ENCODE assay signal across 26 cellular contexts in genomic region chr3:3145831-3146230, GRCh38. TPM values are rescaled to one million over a fixed set of nuclear protein-coding genes. Genes with fewer than 3 reads are reported as not detected.
DNase-seq lines count a peak whose midpoint lies in the region; ATAC-seq and TF ChIP-seq lines count a peak whose summit lies in the region.
"Had no signal": no experiment of that assay in that cellular context is flagged by ENCODE, and none has a peak within 500 bp of the region (broad histone marks: within the 10 kb centered on the region; RNA-seq: fewer than 3 reads in every experiment).

No MANE protein-coding gene starts in this region.

- ATAC-seq in T-cell (replicated peaks in 1 of 4) (no peak), GM21576 (IDR thresholded peaks at IDR 0.05; ENCODE audit: unreplicated experiment) (no peak)
- ATAC-seq in stimulated activated effector memory CD8-positive, alpha-beta T cell treated with anti-CD3 and anti-CD28 coated beads, Interleukin-12 subunit alpha, Interleukin-12 subunit beta, amount 100 ng/mL, for 72 hours, result no peak

- no peaks in the 10 kb centered on the region for H3K27me3 Mint-ChIP-seq in activated naive CD4-positive, alpha-beta T cell treated with anti-CD3 and anti-CD28 coated beads, Interleukin-2, amount 10 ng/mL, durations not matched to agents 7 days and 5 days
- H3K27me3 Mint-ChIP-seq in T-cell (no peaks in the 10 kb centered on the region), chondrocyte (ENCODE audit: low read depth) (no peaks in the 10 kb centered on the region)

- H3K9me3 Mint-ChIP-seq in activated naive CD4-positive, alpha-beta T cell treated with anti-CD3 and anti-CD28 coated beads, Interleukin-2, amount 10 ng/mL, durations not matched to agents 7 days and 5 days, result no peaks in the 10 kb centered on the region
- H3K9me3 Mint-ChIP-seq in T-cell, result no peaks in the 10 kb centered on the region
- H3K9me3 Mint-ChIP-seq in chondrocyte (ENCODE audit: low read depth), result no peaks in the 10 kb centered on the region
- H3K9me3 Mint-ChIP-seq in stimulated activated effector memory CD8-positive, alpha-beta T cell treated with anti-CD3 and anti-CD28 coated beads, Interleukin-12 subunit alpha, Interleukin-12 subunit beta, amount 100 ng/mL, for 72 hours, result no peaks in the 10 kb centered on the region
- H3K9me3 Mint-ChIP-seq: T-helper 1 cell treated with Interleukin-12 subunit alpha and Interleukin-12 subunit beta and Interleukin-4 antibody, amounts not matched to agents 30 μg/mL and 1 μg/mL, for 36 hours had no signal

- DNase-seq in activated naive CD4-positive, alpha-beta T cell treated with anti-CD3 and anti-CD28 coated beads, Interleukin-2, amount 10 ng/mL, durations not matched to agents 7 days and 5 days, result no peak
- DNase-seq in activated naive CD4-positive, alpha-beta T cell treated with anti-CD3 and anti-CD28 coated beads, Interleukin-2, amount 50 U/mL, for 16 hours, result no peak
- DNase-seq in T-cell (no peak), chondrocyte (ENCODE audit: low spot score) (no peak), posterior cingulate gyrus (no peak), pons (ENCODE audit: low spot score) (no peak)
- no peak for DNase-seq in stimulated activated effector memory CD8-positive, alpha-beta T cell treated with anti-CD3 and anti-CD28 coated beads, Interleukin-12 subunit alpha, Interleukin-12 subunit beta, amount 100 ng/mL, for 72 hours (ENCODE audit: low spot score in 2 of 2)
- DNase-seq: activated CD4-positive, alpha-beta T cell treated with anti-CD3 and anti-CD28 coated beads for 4 hours; activated effector memory CD4-positive, alpha-beta T cell treated with anti-CD3 and anti-CD28 coated beads, Interleukin-2, amount 50 U/mL, for 16 hours; Calu3; caudate nucleus; DND-41; dorsolateral prefrontal cortex; head of caudate nucleus; mammary epithelial cell; NCI-H1092; NCI-H1930; NCI-H69; small intestine; stimulated activated CD4-positive, alpha-beta T cell treated with anti-CD3 and anti-CD28 coated beads, Interleukin-1b, Interleukin-23, amount 100 ng/mL, for 48 hours had no signal

- H3K4me3 Mint-ChIP-seq in activated naive CD4-positive, alpha-beta T cell treated with anti-CD3 and anti-CD28 coated beads, Interleukin-2, amount 10 ng/mL, durations not matched to agents 7 days and 5 days, result no peak overlapping the region
- H3K4me3 Mint-ChIP-seq in T-cell (no peak overlapping the region), chondrocyte (ENCODE audit: unreplicated experiment) (no peak overlapping the region)
- H3K4me3 Mint-ChIP-seq in stimulated activated effector memory CD8-positive, alpha-beta T cell treated with anti-CD3 and anti-CD28 coated beads, Interleukin-12 subunit alpha, Interleukin-12 subunit beta, amount 100 ng/mL, for 72 hours, result no peak overlapping the region
- H3K4me3 Mint-ChIP-seq: T-helper 1 cell treated with Interleukin-12 subunit alpha and Interleukin-12 subunit beta and Interleukin-4 antibody, amounts not matched to agents 30 μg/mL and 1 μg/mL, for 36 hours had no signal

- POLR2A ChIA-PET in T-cell (lab: Charles Lee), result no interaction called here

- peak overlapping the region; percentile 52 for H3K27ac Mint-ChIP-seq in activated naive CD4-positive, alpha-beta T cell treated with anti-CD3 and anti-CD28 coated beads, Interleukin-2, amount 10 ng/mL, durations not matched to agents 7 days and 5 days
- H3K27ac Mint-ChIP-seq in T-cell (peak overlapping the region; percentile 4 to 48), chondrocyte (ENCODE audit: unreplicated experiment) (peak overlapping the region; percentile 23)
- peak overlapping the region; percentile 80 for H3K27ac Mint-ChIP-seq in stimulated activated effector memory CD8-positive, alpha-beta T cell treated with anti-CD3 and anti-CD28 coated beads, Interleukin-12 subunit alpha, Interleukin-12 subunit beta, amount 100 ng/mL, for 72 hours
- H3K27ac Mint-ChIP-seq: T-helper 1 cell treated with Interleukin-12 subunit alpha and Interleukin-12 subunit beta and Interleukin-4 antibody, amounts not matched to agents 30 μg/mL and 1 μg/mL, for 36 hours had no signal

- TF ChIP-seq CTCF in chondrocyte (IDR thresholded peaks at IDR 0.05), result no peak

- H3K36me3 Mint-ChIP-seq in activated naive CD4-positive, alpha-beta T cell treated with anti-CD3 and anti-CD28 coated beads, Interleukin-2, amount 10 ng/mL, durations not matched to agents 7 days and 5 days, result peaks cover 60% of the 10 kb centered on the region
- peaks cover 47% of the 10 kb centered on the region for H3K36me3 Mint-ChIP-seq in T-cell
- peaks cover 33% of the 10 kb centered on the region for H3K36me3 Mint-ChIP-seq in chondrocyte (ENCODE audit: low read depth)
- peaks cover 100% of the 10 kb centered on the region for H3K36me3 Mint-ChIP-seq in stimulated activated effector memory CD8-positive, alpha-beta T cell treated with anti-CD3 and anti-CD28 coated beads, Interleukin-12 subunit alpha, Interleukin-12 subunit beta, amount 100 ng/mL, for 72 hours

- CTCF ChIA-PET in activated naive CD4-positive, alpha-beta T cell treated with anti-CD3 and anti-CD28 coated beads, Interleukin-2, amount 10 ng/mL, durations not matched to agents 7 days and 5 days (lab: Charles Lee), result no interaction called here
- CTCF ChIA-PET in T-cell (lab: Charles Lee), result no interaction called here

- intact Hi-C loops in posterior cingulate gyrus (cut with DNase I), result no loop called here

- no peaks in the 10 kb centered on the region for H3K4me1 Mint-ChIP-seq in activated naive CD4-positive, alpha-beta T cell treated with anti-CD3 and anti-CD28 coated beads, Interleukin-2, amount 10 ng/mL, durations not matched to agents 7 days and 5 days
- peaks cover 9 to 22% (median 17%) of the 10 kb centered on the region in 3 donors for H3K4me1 Mint-ChIP-seq in T-cell
- H3K4me1 Mint-ChIP-seq in chondrocyte (ENCODE audit: low read depth), result peaks cover 15% of the 10 kb centered on the region
- peaks cover 8% of the 10 kb centered on the region for H3K4me1 Mint-ChIP-seq in stimulated activated effector memory CD8-positive, alpha-beta T cell treated with anti-CD3 and anti-CD28 coated beads, Interleukin-12 subunit alpha, Interleukin-12 subunit beta, amount 100 ng/mL, for 72 hours

RNA-seq across cellular contexts. Expression of gene TRNT1, which starts 19.1 kb away (rescaled TPM):
- total RNA-seq in T-cell (10 to 100 TPM; 28.6 to 38.9 (median 37.5) TPM), chondrocyte (23.1 to 24.4 TPM (median 24.3 TPM) in 3 replicates)

RNA-seq across cellular contexts. Expression of gene CRBN, which starts 33.7 kb away (rescaled TPM):
- 100 to 1,000 TPM; 104 to 150 (median 117) TPM for total RNA-seq in T-cell
- 27.5 to 33.2 TPM (median 28.0 TPM) in 3 replicates for total RNA-seq in chondrocyte

RNA-seq across cellular contexts. Expression of gene IL5RA, which starts 35.7 kb away (rescaled TPM):
- total RNA-seq in T-cell (1 to 10 TPM in 2 of 5 donors, under 1 TPM in 3; 0.43 to 5.0 (median 0.73) TPM), chondrocyte (not detected in 3 replicates)
- total RNA-seq: Calu3, endothelial cell of umbilical vein, LHCN-M2, mammary epithelial cell, RPMI7951, SJSA1 had no signal

Comparison
In these comparisons a context has a peak if more than half of its experiments do, and no peak if none do; other contexts are left out.
1. H3K27ac Mint-ChIP-seq: peak in every context shown above with its lines; median percentile 80 in stimulated activated effector memory CD8-positive, alpha-beta T cell treated with anti-CD3 and anti-CD28 coated beads, Interleukin-12 subunit alpha, Interleukin-12 subunit beta, amount 100 ng/mL, for 72 hours; 52 in activated naive CD4-positive, alpha-beta T cell treated with anti-CD3 and anti-CD28 coated beads, Interleukin-2, amount 10 ng/mL, durations not matched to agents 7 days and 5 days; 26 in T-cell; 23 in chondrocyte.